Comparison of ENCODE assay signal across 13 cellular contexts in genomic region chr2:3483227-3483985, GRCh38. TPM values are rescaled to one million over a fixed set of nuclear protein-coding genes. Genes with fewer than 3 reads are reported as not detected.
DNase-seq lines count a peak whose midpoint lies in the region; ATAC-seq and TF ChIP-seq lines count a peak whose summit lies in the region.
"Had no signal": no experiment of that assay in that cellular context is flagged by ENCODE, and none has a peak within 500 bp of the region (broad histone marks: within the 10 kb centered on the region; RNA-seq: fewer than 3 reads in every experiment).

No MANE protein-coding gene starts in this region.

- H3K36me3 ChIP-seq in liver (ENCODE audit: control insufficient read depth in 4 of 4, insufficient read depth in 3 of 4, low read depth in 1 of 4, low read length in 3 of 4): peaks cover 0 to 12% (median under 1%) of the 10 kb centered on the region in 4 donors
- H3K36me3 ChIP-seq in GM23248 (ENCODE audit: low read depth): no peaks in the 10 kb centered on the region

- H3K9ac ChIP-seq in liver (ENCODE audit: low read depth in 1 of 2, low read length in 2 of 2) (no peak overlapping the region), GM23248 (no peak overlapping the region)

- TF ChIP-seq RAD21 in liver (IDR thresholded peaks at IDR 0.05): no peak

- no peak overlapping the region for H3K27ac ChIP-seq in liver (ENCODE audit: low read depth in 1 of 2, low read length in 2 of 2)
- H3K27ac ChIP-seq in GM23248: no peak overlapping the region
- H3K27ac ChIP-seq: brain microvascular endothelial cell, HL-60 had no signal

- no peak overlapping the region for H3K4me2 ChIP-seq in GM23248 (ENCODE audit: unreplicated experiment)

- H2AFZ ChIP-seq in GM23248: no peak overlapping the region

- no peak overlapping the region for H3K4me3 ChIP-seq in liver (ENCODE audit: low read depth in 1 of 3, low read length in 3 of 3)
- no peak overlapping the region for H3K4me3 ChIP-seq in GM23248
- H3K4me3 ChIP-seq: BLaER1 treated with 17β-estradiol and CSF1 and Interleukin-3, amounts not matched to agents 10 nM and 100 nM had no signal

- H3K9me3 ChIP-seq in liver (ENCODE audit: control insufficient read depth in 4 of 4, low read length in 3 of 4): no peaks in the 10 kb centered on the region
- H3K9me3 ChIP-seq in GM23248 (ENCODE audit: low read depth): no peaks in the 10 kb centered on the region

- H4K20me1 ChIP-seq in GM23248 (ENCODE audit: insufficient read depth): no peaks in the 10 kb centered on the region

- H3K27me3 ChIP-seq in liver (ENCODE audit: control insufficient read depth in 4 of 4, insufficient read depth in 4 of 4, low read length in 3 of 4): no peaks in the 10 kb centered on the region
- no peaks in the 10 kb centered on the region for H3K27me3 ChIP-seq in GM23248 (replicated peaks; ENCODE audit: insufficient read depth)
- H3K27me3 ChIP-seq: BLaER1 treated with 17β-estradiol and CSF1 and Interleukin-3, amounts not matched to agents 10 nM and 100 nM; brain microvascular endothelial cell had no signal

- in situ Hi-C loops in GM23248 (cut with MboI): no loop called here

- DNase-seq in stimulated activated CD4-positive, alpha-beta T cell treated with anti-CD3 and anti-CD28 coated beads, Interleukin-4, amount 100 ng/mL, for 1 hour: peak; percentile 13
- DNase-seq in stimulated activated CD4-positive, alpha-beta T cell treated with anti-CD3 and anti-CD28 coated beads, Interleukin-4, amount 100 ng/mL, for 24 hours: no peak
- DNase-seq in dermis blood vessel endothelial cell (peak; percentile 41), H4 (ENCODE audit: low spot score) (no peak), GM23248 (no peak)
- DNase-seq: activated CD4-positive, alpha-beta T cell treated with anti-CD3 and anti-CD28 coated beads for 1 hour; brain microvascular endothelial cell; NCI-H748 treated with DMSO at 0.1 percent for 48 hours had no signal

- WGBS in liver: 86% methylated on average over 30 of the region's 30 CpGs
- 84 to 85% methylated on average over 19 to 30 of the region's 30 CpGs for WGBS in GM23248 (ENCODE audit: low coverage in 1 of 2, low lambda C conversion rate in 2 of 2, missing lambda C conversion rate in 2 of 2), 2 experiments

- H3K4me1 ChIP-seq in liver (ENCODE audit: control insufficient read depth in 4 of 4, insufficient read depth in 4 of 4, low read length in 3 of 4): peaks cover 0 to 10% (median 9%) of the 10 kb centered on the region in 4 donors
- H3K4me1 ChIP-seq in GM23248 (ENCODE audit: insufficient read depth): no peaks in the 10 kb centered on the region

- no peaks in the 10 kb centered on the region for H3K9me2 ChIP-seq in GM23248 (ENCODE audit: insufficient read depth)

- ATAC-seq in GM21360 (IDR thresholded peaks at IDR 0.05; ENCODE audit: unreplicated experiment): no peak
- no peak for ATAC-seq in GM19463 (IDR thresholded peaks at IDR 0.05; ENCODE audit: unreplicated experiment)

- no peaks in the 10 kb centered on the region for H3F3A ChIP-seq in GM23248 (ENCODE audit: insufficient read depth)

- TF ChIP-seq CTCF in liver (IDR thresholded peaks at IDR 0.05; ENCODE audit: low read depth, low read length, missing input control): no peak

- H3K79me2 ChIP-seq in GM23248 (ENCODE audit: insufficient read depth): no peaks in the 10 kb centered on the region

TF ChIP-seq in liver, 16 proteins besides CTCF, POLR2A, EP300 and RAD21:
- TF ChIP-seq TAF1 (conservative IDR thresholded peaks at IDR 0.05) (no peak), SP1 (IDR thresholded peaks at IDR 0.05) (peak; percentile 83)

RNA-seq across cellular contexts. Expression of gene ADI1, which starts 35.9 kb away (rescaled TPM):
- total RNA-seq in dermis blood vessel endothelial cell: 50.9 and 68.4 TPM in 2 replicates
- total RNA-seq in liver: 100 to 1,000 TPM in 1 of 2 donors, 10 to 100 TPM in 1; 56.2 to 154 TPM
- 100 to 1,000 TPM; 163 to 660 TPM for polyA plus RNA-seq in liver
- 39.1 and 46.7 TPM in 2 replicates for total RNA-seq in H4 (2014; rRNA removed; shearing (Covaris generic))
- 68.4 and 77.7 TPM in 2 replicates for total RNA-seq in GM23248 (2014; rRNA removed; shearing (Covaris generic))
- 140 and 149 TPM in 2 replicates for polyA plus RNA-seq in GM23248 (2016; fragmentation: Nextera tagmentation; extraction: Ambion mirVana)

Comparison
In these comparisons a context has a peak if more than half of its experiments do, and no peak if none do; other contexts are left out.
1. DNase-seq: peak in stimulated activated CD4-positive, alpha-beta T cell treated with anti-CD3 and anti-CD28 coated beads, Interleukin-4, amount 100 ng/mL, for 1 hour (single experiment) and dermis blood vessel endothelial cell (single experiment); none in stimulated activated CD4-positive, alpha-beta T cell treated with anti-CD3 and anti-CD28 coated beads, Interleukin-4, amount 100 ng/mL, for 24 hours (single experiment), H4 (single experiment) and GM23248 (single experiment).